8 cellular contexts compared by ENCODE assay signal in the genomic region with DNA sequence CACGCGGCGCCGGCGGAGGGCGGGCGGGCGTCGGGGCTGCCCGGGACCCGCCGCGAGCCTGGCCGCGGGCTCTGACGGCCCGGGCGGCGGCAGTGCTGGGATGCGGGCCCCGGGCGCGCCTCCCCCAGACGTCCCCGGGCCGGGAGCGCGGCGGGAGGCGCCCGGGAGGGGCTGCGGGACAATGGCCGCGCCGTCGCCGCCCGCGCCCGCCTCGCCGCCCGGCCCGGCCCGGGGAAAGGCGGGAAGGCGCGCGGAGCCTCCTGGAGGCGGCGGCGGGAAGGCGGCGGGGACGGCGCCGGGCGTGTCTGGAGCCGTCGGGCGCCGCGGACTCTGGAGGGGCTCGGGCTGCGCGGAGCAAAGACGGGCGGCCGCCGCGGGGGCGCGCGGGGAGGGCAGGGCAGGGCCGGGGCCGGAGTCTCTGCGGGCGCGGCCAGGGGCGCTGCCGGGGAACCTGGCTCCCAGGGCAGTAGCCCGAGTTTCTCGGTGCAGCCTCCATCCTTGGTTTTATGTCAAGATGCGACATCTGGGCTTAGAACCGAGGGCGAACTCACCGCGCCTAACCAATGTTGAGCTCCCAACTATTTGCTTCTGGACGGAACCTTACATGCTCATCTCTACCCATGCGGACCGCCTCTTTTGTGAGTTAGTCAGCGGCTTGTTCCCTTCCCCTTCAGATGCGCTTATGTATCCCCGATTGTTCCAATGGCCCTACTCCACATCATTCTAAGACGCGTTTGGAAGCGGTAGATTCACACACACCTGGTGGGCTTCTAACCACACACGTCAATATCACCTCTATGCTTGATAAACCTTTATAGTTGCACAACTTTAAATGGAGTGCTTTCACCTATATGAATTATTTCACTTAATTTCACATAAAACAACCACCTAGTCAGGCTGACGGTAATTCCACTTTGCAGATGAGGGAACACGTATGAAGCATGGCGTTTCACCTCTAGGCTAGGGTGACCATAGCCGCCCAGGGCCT. TPM values are rescaled to one million over a fixed set of nuclear protein-coding genes. Genes with fewer than 3 reads are reported as not detected.
DNase-seq lines count a peak whose midpoint lies in the region; ATAC-seq and TF ChIP-seq lines count a peak whose summit lies in the region.

No MANE protein-coding gene starts in this region.

- TF ChIP-seq CTCF in CD4-positive, alpha-beta T cell (IDR thresholded peaks at IDR 0.05) = no peak
- peak in 1 of 3 donors; percentile 11 for TF ChIP-seq CTCF in breast epithelium (IDR thresholded peaks at IDR 0.05)

- intact Hi-C loops in CD4-positive, alpha-beta T cell (cut with DNase I, micrococcal nuclease) = no loop called here
- intact Hi-C loops in breast epithelium (cut with DNase I; ENCODE audit: low total_unique reads) (no loop called here), sciatic nerve (cut with DNase I) (no loop called here)

- no peaks in the 10 kb centered on the region for H3K9me3 ChIP-seq in CD4-positive, alpha-beta T cell (ENCODE audit: control insufficient read depth, low read length)
- H3K9me3 ChIP-seq in breast epithelium (no peaks in the 10 kb centered on the region), iPS-18c (ENCODE audit: control insufficient read depth, insufficient read depth, low read length) (no peaks in the 10 kb centered on the region)

- peaks cover 78% of the 10 kb centered on the region for H3K27me3 Mint-ChIP-seq in CD4-positive, alpha-beta T cell

- H3K9me3 Mint-ChIP-seq in CD4-positive, alpha-beta T cell = no peaks in the 10 kb centered on the region

- H3K36me3 Mint-ChIP-seq in CD4-positive, alpha-beta T cell (ENCODE audit: low read depth) = no peaks in the 10 kb centered on the region

- H3K4me3 Mint-ChIP-seq in CD4-positive, alpha-beta T cell = peak overlapping the region; percentile 86

- H3K4me3 ChIP-seq in breast epithelium = peak overlapping the region; percentile 61 to 78 (median 70)
- peak overlapping the region; percentile 63 for H3K4me3 ChIP-seq in iPS-18c (ENCODE audit: insufficient read depth, low read depth, low read length)

- H3K27ac ChIP-seq in CD4-positive, alpha-beta T cell (ENCODE audit: low read depth, low read length) = no peak overlapping the region
- peak overlapping the region; percentile 58 to 82 for H3K27ac ChIP-seq in breast epithelium

- no peaks in the 10 kb centered on the region for H3K36me3 ChIP-seq in breast epithelium

- no peak overlapping the region for H3K27ac Mint-ChIP-seq in CD4-positive, alpha-beta T cell

- H3K27me3 ChIP-seq in CD4-positive, alpha-beta T cell (ENCODE audit: control insufficient read depth, insufficient read depth, low read length) = peaks cover 53% of the 10 kb centered on the region
- no peaks in the 10 kb centered on the region for H3K27me3 ChIP-seq in breast epithelium

- CTCF ChIA-PET in CD4-positive, alpha-beta T cell (lab: Charles Lee) = interaction anchor here (0.6 kb wide), 1 partner anchor 9 kb away, joined by 3 read pairs; no protein-coding TSS in a partner anchor

- peak; percentile 41 for ATAC-seq in CD4-positive, alpha-beta T cell (ENCODE audit: poor library complexity)
- ATAC-seq in sciatic nerve = peak; percentile 67

- POLR2A ChIA-PET in CD4-positive, alpha-beta T cell (lab: Charles Lee) = no interaction called here

- no peak for DNase-seq in CD4-positive, alpha-beta T cell
- DNase-seq in HCEC 1CT (peak; percentile 12), RPMI7951 (ENCODE audit: low read depth) (peak; percentile 55), breast epithelium (ENCODE audit: low spot score in 2 of 2) (no peak), sciatic nerve (ENCODE audit: low spot score) (no peak), GDM1 (lab: John Stamatoyannopoulos, UW) (no peak), H4 (ENCODE audit: low spot score) (no peak)

- no peak for TF ChIP-seq POLR2A in breast epithelium (IDR thresholded peaks at IDR 0.05)

- no peaks in the 10 kb centered on the region for H3K4me1 ChIP-seq in breast epithelium

- H3K4me1 Mint-ChIP-seq in CD4-positive, alpha-beta T cell (ENCODE audit: low read depth) = peaks cover 11% of the 10 kb centered on the region

RNA-seq across cellular contexts. Expression of gene ZBTB8A, which starts 0.7 kb away (rescaled TPM):
- total RNA-seq in CD4-positive, alpha-beta T cell = not detected
- 5.5 and 6.7 TPM in 2 replicates for total RNA-seq in RPMI7951 (2014; rRNA removed; shearing (Covaris generic))
- total RNA-seq in breast epithelium (1 to 10 TPM; 6.6 to 10.0 (median 9.6) TPM), sciatic nerve (8.9 TPM)
- 5.1 and 6.6 TPM in 2 replicates for total RNA-seq in H4 (2014; rRNA removed; shearing (Covaris generic))

Comparison
In these comparisons a context has a peak if more than half of its experiments do, and no peak if none do; other contexts are left out.
1. DNase-seq: peak in HCEC 1CT (single experiment) and RPMI7951 (single experiment); none in CD4-positive, alpha-beta T cell (0 of 10), breast epithelium (0 of 2), sciatic nerve (single experiment), GDM1 (single experiment) and H4 (single experiment).